In the genomic region with DNA sequence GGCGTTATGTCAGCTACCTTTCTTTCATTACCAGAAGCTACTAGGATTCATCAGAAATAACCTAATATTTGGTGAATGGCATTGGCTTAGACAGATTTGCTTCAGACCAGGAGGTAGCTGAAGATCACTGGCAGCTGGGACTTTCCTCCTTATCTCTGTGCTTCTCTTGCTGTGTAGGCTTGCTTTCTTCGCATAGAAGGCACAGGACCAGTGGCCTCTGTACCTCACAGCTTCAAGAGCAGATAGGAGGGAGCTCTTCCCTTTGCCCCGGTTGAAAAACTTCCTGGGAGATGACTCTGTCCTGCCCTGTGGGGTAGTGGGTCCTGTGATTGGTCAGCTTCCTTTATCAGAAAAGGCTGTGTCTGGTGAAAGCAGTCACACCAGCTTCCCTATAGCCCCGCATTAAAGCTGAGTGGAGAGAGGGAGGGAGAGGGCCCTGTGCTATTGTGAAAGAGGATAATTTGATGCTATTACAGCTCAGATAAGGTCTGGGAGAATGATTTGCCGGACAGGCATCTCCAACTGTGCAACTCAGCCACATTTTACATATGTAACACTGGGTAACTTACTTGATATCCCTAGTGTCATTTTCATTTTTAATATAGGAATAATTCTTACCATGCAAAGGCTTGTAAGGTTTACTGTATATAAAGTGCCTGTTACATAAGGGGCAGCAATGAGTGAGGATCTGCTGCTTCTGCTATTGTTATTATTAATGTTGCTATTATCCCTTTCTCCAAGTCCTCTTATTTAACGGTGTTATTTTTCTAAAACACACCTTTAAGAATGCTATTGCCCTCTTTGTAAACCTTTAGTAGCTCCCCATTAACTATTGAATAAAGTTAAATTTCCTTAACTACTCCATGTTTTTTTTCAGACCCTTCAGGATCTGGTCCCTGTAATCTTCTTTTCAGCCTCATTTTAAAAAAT, we compare ENCODE assay signal across 9 cellular contexts. TPM values are rescaled to one million over a fixed set of nuclear protein-coding genes. Genes with fewer than 3 reads are reported as not detected.
DNase-seq lines count a peak whose midpoint lies in the region; ATAC-seq, FAIRE-seq and TF ChIP-seq lines count a peak whose summit lies in the region.
"Had no signal": no experiment of that assay in that cellular context is flagged by ENCODE, and none has a peak within 500 bp of the region (broad histone marks: within the 10 kb centered on the region; RNA-seq: fewer than 3 reads in every experiment).

No MANE protein-coding gene starts in this region.

- H3K36me3 Mint-ChIP-seq in HFFc6 (ENCODE audit: low read depth): peaks cover 7% of the 10 kb centered on the region
- peaks cover 45% of the 10 kb centered on the region for H3K36me3 Mint-ChIP-seq in stimulated activated memory B cell treated with anti-CD40 and anti-IgM and Interleukin-4, amounts not matched to agents 10 μg/mL and 1 μg/mL and 100 μg/mL, for 72 hours

- peaks cover 75% of the 10 kb centered on the region for H3K4me1 Mint-ChIP-seq in HFFc6 (ENCODE audit: low read depth)
- H3K4me1 Mint-ChIP-seq in stimulated activated memory B cell treated with anti-CD40 and anti-IgM and Interleukin-4, amounts not matched to agents 10 μg/mL and 1 μg/mL and 100 μg/mL, for 72 hours: peaks cover 17% of the 10 kb centered on the region

- peaks cover 1% of the 10 kb centered on the region; the same call in 1 of the 2 replicates for H3K27me3 Mint-ChIP-seq in HFFc6 (ENCODE audit: insufficient read depth)
- H3K27me3 Mint-ChIP-seq in stimulated activated memory B cell treated with anti-CD40 and anti-IgM and Interleukin-4, amounts not matched to agents 10 μg/mL and 1 μg/mL and 100 μg/mL, for 72 hours: no peaks in the 10 kb centered on the region
- H3K27me3 Mint-ChIP-seq: activated naive CD4-positive, alpha-beta T cell treated with anti-CD3 and anti-CD28 coated beads, Interleukin-2, amount 50 U/mL, for 24 hours had no signal

- H3K27ac Mint-ChIP-seq in HFFc6: peak overlapping the region; percentile 76
- H3K27ac Mint-ChIP-seq in stimulated activated memory B cell treated with anti-CD40 and anti-IgM and Interleukin-4, amounts not matched to agents 10 μg/mL and 1 μg/mL and 100 μg/mL, for 72 hours: peak overlapping the region; percentile 37
- H3K27ac Mint-ChIP-seq: activated naive CD4-positive, alpha-beta T cell treated with anti-CD3 and anti-CD28 coated beads, Interleukin-2, amount 50 U/mL, for 24 hours had no signal

- peak overlapping the region; percentile 36; the same call in 1 of the 2 replicates for H3K4me3 Mint-ChIP-seq in HFFc6
- H3K4me3 Mint-ChIP-seq in stimulated activated memory B cell treated with anti-CD40 and anti-IgM and Interleukin-4, amounts not matched to agents 10 μg/mL and 1 μg/mL and 100 μg/mL, for 72 hours: no peak overlapping the region
- H3K4me3 Mint-ChIP-seq: activated naive CD4-positive, alpha-beta T cell treated with anti-CD3 and anti-CD28 coated beads, Interleukin-2, amount 50 U/mL, for 24 hours had no signal

- FAIRE-seq in urothelium cell line (lab: Jason Lieb, UNC): no peak

- H3K9me3 Mint-ChIP-seq in HFFc6: no peaks in the 10 kb centered on the region
- peaks cover 2% of the 10 kb centered on the region for H3K9me3 Mint-ChIP-seq in stimulated activated memory B cell treated with anti-CD40 and anti-IgM and Interleukin-4, amounts not matched to agents 10 μg/mL and 1 μg/mL and 100 μg/mL, for 72 hours
- H3K9me3 Mint-ChIP-seq: activated naive CD4-positive, alpha-beta T cell treated with anti-CD3 and anti-CD28 coated beads, Interleukin-2, amount 50 U/mL, for 24 hours had no signal

- ATAC-seq in SK-N-SH treated with all-trans-retinoic acid at 6 μM for 48 hours: peak; percentile 88
- peak; percentile 76 for ATAC-seq in left ventricle myocardium superior
- no peak for ATAC-seq in stimulated activated memory B cell treated with anti-CD40 and anti-IgM and Interleukin-4, amounts not matched to agents 10 μg/mL and 1 μg/mL and 100 μg/mL, for 72 hours
- no peak for ATAC-seq in HG02763 (IDR thresholded peaks at IDR 0.05; ENCODE audit: unreplicated experiment)

- TF ChIP-seq CTCF in HFFc6 (IDR thresholded peaks at IDR 0.05): no peak

- intact Hi-C loops in left ventricle myocardium superior (cut with micrococcal nuclease): no loop called here

- DNase-seq in HFFc6 (peak; percentile 69), left ventricle myocardium superior (no peak), urothelium cell line (ENCODE audit: low spot score) (no peak), putamen (ENCODE audit: low spot score) (no peak), NCI-H524 treated with DMSO at 0.1 percent for 48 hours (lab: John Stamatoyannopoulos, UW) (no peak)

TF ChIP-seq in SK-N-SH treated with all-trans-retinoic acid at 6 μM for 48 hours, 23 proteins besides CTCF, POLR2A, EP300 and RAD21:
- TF ChIP-seq RARB (CRISPR knock-in tag; IDR thresholded peaks at IDR 0.05): no peak
- TF ChIP-seq GLIS3 (CRISPR knock-in tag; IDR thresholded peaks at IDR 0.05): 0 out of 2 replicates have a peak, but pooled peaks have one; percentile 43
- TF ChIP-seq ZFP30 (CRISPR knock-in tag; IDR thresholded peaks at IDR 0.05): no peak
- peak; percentile 61; the same call in 1 of the 2 replicates for TF ChIP-seq TCF4 (CRISPR knock-in tag; IDR thresholded peaks at IDR 0.05; ENCODE audit: borderline replicate concordance)
- no peak for TF ChIP-seq CREB5 (CRISPR knock-in tag; IDR thresholded peaks at IDR 0.05; ENCODE audit: low read depth)
- no peak for TF ChIP-seq ZNF70 (CRISPR knock-in tag; IDR thresholded peaks at IDR 0.05)
- no peak for TF ChIP-seq BACH2 (CRISPR knock-in tag; IDR thresholded peaks at IDR 0.05; ENCODE audit: borderline replicate concordance)
- TF ChIP-seq ZFP3 (CRISPR knock-in tag; IDR thresholded peaks at IDR 0.05): peak; percentile 51; the same call in 1 of the 2 replicates
- TF ChIP-seq, protein P1, sequence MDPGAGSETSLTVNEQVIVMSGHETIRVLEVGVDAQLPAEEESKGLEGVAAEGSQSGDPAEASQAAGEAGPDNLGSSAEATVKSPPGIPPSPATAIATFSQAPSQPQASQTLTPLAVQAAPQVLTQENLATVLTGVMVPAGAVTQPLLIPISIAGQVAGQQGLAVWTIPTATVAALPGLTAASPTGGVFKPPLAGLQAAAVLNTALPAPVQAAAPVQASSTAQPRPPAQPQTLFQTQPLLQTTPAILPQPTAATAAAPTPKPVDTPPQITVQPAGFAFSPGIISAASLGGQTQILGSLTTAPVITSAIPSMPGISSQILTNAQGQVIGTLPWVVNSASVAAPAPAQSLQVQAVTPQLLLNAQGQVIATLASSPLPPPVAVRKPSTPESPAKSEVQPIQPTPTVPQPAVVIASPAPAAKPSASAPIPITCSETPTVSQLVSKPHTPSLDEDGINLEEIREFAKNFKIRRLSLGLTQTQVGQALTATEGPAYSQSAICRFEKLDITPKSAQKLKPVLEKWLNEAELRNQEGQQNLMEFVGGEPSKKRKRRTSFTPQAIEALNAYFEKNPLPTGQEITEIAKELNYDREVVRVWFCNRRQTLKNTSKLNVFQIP (CRISPR knock-in tag; IDR thresholded peaks at IDR 0.05; ENCODE audit: borderline replicate concordance, low read depth): no peak
- TF ChIP-seq ISL1 (CRISPR knock-in tag; IDR thresholded peaks at IDR 0.05): peak; percentile 80
- TF ChIP-seq ESRRG (CRISPR knock-in tag; IDR thresholded peaks at IDR 0.05): no peak
- TF ChIP-seq CSDC2 (CRISPR knock-in tag; IDR thresholded peaks at IDR 0.05): no peak
- TF ChIP-seq, protein P2, sequence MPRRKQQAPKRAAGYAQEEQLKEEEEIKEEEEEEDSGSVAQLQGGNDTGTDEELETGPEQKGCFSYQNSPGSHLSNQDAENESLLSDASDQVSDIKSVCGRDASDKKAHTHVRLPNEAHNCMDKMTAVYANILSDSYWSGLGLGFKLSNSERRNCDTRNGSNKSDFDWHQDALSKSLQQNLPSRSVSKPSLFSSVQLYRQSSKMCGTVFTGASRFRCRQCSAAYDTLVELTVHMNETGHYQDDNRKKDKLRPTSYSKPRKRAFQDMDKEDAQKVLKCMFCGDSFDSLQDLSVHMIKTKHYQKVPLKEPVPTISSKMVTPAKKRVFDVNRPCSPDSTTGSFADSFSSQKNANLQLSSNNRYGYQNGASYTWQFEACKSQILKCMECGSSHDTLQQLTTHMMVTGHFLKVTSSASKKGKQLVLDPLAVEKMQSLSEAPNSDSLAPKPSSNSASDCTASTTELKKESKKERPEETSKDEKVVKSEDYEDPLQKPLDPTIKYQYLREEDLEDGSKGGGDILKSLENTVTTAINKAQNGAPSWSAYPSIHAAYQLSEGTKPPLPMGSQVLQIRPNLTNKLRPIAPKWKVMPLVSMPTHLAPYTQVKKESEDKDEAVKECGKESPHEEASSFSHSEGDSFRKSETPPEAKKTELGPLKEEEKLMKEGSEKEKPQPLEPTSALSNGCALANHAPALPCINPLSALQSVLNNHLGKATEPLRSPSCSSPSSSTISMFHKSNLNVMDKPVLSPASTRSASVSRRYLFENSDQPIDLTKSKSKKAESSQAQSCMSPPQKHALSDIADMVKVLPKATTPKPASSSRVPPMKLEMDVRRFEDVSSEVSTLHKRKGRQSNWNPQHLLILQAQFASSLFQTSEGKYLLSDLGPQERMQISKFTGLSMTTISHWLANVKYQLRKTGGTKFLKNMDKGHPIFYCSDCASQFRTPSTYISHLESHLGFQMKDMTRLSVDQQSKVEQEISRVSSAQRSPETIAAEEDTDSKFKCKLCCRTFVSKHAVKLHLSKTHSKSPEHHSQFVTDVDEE (CRISPR knock-in tag; IDR thresholded peaks at IDR 0.05): peak; percentile 84
TF ChIP-seq in SK-N-SH treated with all-trans-retinoic acid at 6 μM for 48 hours: peak in this region for 5.

RNA-seq across cellular contexts. Expression of gene OSBPL9, which starts 31.6 kb away (rescaled TPM):
- 10 to 100 TPM; 39.8 to 54.2 (median 44.8) TPM for total RNA-seq in HFFc6 (2021; fragmentation: NEBNext Ultra II Directional; extraction: Animal tissue kit (Norgen Biotek cat#: 25700))
- 52.3 TPM for total RNA-seq in left ventricle myocardium superior

Comparison
In these comparisons a context has a peak if more than half of its experiments do, and no peak if none do; other contexts are left out.
1. ATAC-seq: peak in SK-N-SH treated with all-trans-retinoic acid at 6 μM for 48 hours (single experiment) and left ventricle myocardium superior (single experiment); none in stimulated activated memory B cell treated with anti-CD40 and anti-IgM and Interleukin-4, amounts not matched to agents 10 μg/mL and 1 μg/mL and 100 μg/mL, for 72 hours (single experiment) and HG02763 (single experiment).